Comparison of ENCODE assay signal across 17 cellular contexts in genomic region chr15:79846539-79846938, GRCh38. TPM values are rescaled to one million over a fixed set of nuclear protein-coding genes. Genes with fewer than 3 reads are reported as not detected.
A peak's percentile ranks its signal among the peaks of the same experiment; 100 is the strongest.
DNase-seq lines count a peak whose midpoint lies in the region; ATAC-seq, FAIRE-seq and TF ChIP-seq lines count a peak whose summit lies in the region.
"Had no signal": no experiment of that assay in that cellular context is flagged by ENCODE, and none has a peak within 500 bp of the region (broad histone marks: within the 10 kb centered on the region; RNA-seq: fewer than 3 reads in every experiment).

No MANE protein-coding gene starts in this region.

- no peak overlapping the region for H4K8ac ChIP-seq in H9 (replicated peaks; ENCODE audit: insufficient read length, low read depth, low read length)

- no peak overlapping the region for H3K23ac ChIP-seq in H9 (ENCODE audit: insufficient read length, low read depth, low read length)

- peaks cover 2 to 37% (median 23%) of the 10 kb centered on the region in 3 experiments; a peak in 6 of 7 replicates for H3K36me3 Mint-ChIP-seq in H9 (ENCODE audit: insufficient read depth in 1 of 3, low read depth in 3 of 3)
- H3K36me3 Mint-ChIP-seq in activated T-helper 17 cell treated with anti-CD3 and anti-CD28 coated beads, Interleukin-2, amount 50 U/mL, for 72 hours (ENCODE audit: low read depth), result peaks cover 67% of the 10 kb centered on the region
- peaks cover 27% of the 10 kb centered on the region for H3K36me3 Mint-ChIP-seq in stimulated activated effector memory CD8-positive, alpha-beta T cell treated with anti-CD3 and anti-CD28 coated beads, Interleukin-12 subunit alpha, Interleukin-12 subunit beta, amount 100 ng/mL, for 72 hours

- no CpG with 5 or more reads among the region's 2 CpGs for WGBS in H9 (ENCODE audit: extremely low coverage, insufficient read length, low lambda C conversion rate)
- WGBS in liver, result 37% methylated on average over 2 of the region's 2 CpGs
- 89 to 93% methylated on average over 2 of the region's 2 CpGs for WGBS in tibial nerve, 2 donors

- H3K4ac ChIP-seq in H9 (ENCODE audit: low read depth, low read length), result no peak overlapping the region

- no peak overlapping the region for H2BK5ac ChIP-seq in H9 (ENCODE audit: insufficient read length, low read length)

- no peaks in the 10 kb centered on the region for H3K9me3 Mint-ChIP-seq in H9
- no peaks in the 10 kb centered on the region for H3K9me3 Mint-ChIP-seq in activated T-helper 17 cell treated with anti-CD3 and anti-CD28 coated beads, Interleukin-2, amount 50 U/mL, for 72 hours
- no peaks in the 10 kb centered on the region for H3K9me3 Mint-ChIP-seq in stimulated activated effector memory CD8-positive, alpha-beta T cell treated with anti-CD3 and anti-CD28 coated beads, Interleukin-12 subunit alpha, Interleukin-12 subunit beta, amount 100 ng/mL, for 72 hours
- H3K9me3 Mint-ChIP-seq: CD4-positive, alpha-beta T cell had no signal

- no peak overlapping the region for H3K14ac ChIP-seq in H9 (ENCODE audit: insufficient read depth, low read length)

- H3K9ac ChIP-seq in H9 (ENCODE audit: extremely low read depth, insufficient read length, low read length) (no peak overlapping the region), liver (ENCODE audit: low read depth in 1 of 2, low read length in 2 of 2) (no peak overlapping the region)

- no peaks in the 10 kb centered on the region; the same call in 1 of the 2 replicates for H3K79me2 ChIP-seq in H9 (ENCODE audit: insufficient read depth, low read length)

- TF ChIP-seq EP300 in tibial nerve (IDR thresholded peaks at IDR 0.05), result no peak

- TF ChIP-seq POLR2A in tibial nerve (IDR thresholded peaks at IDR 0.05), result no peak

- H2AFZ ChIP-seq in H9 (ENCODE audit: low read length), result no peak overlapping the region

- no peaks in the 10 kb centered on the region for H3K27me3 ChIP-seq in H9 (ENCODE audit: insufficient read depth, low read length)
- no peaks in the 10 kb centered on the region for H3K27me3 ChIP-seq in liver (ENCODE audit: control insufficient read depth in 4 of 4, insufficient read depth in 4 of 4, low read length in 3 of 4)
- H3K27me3 ChIP-seq in tibial nerve, result no peaks in the 10 kb centered on the region

- no peak overlapping the region for H4K5ac ChIP-seq in H9 (ENCODE audit: insufficient read length, low read depth, low read length)

- H3K79me1 ChIP-seq in H9 (ENCODE audit: insufficient read depth, low read depth, low read length, poor library complexity, severe bottlenecking), result no peaks in the 10 kb centered on the region

- no peaks in the 10 kb centered on the region for H3K27me3 Mint-ChIP-seq in H9 (ENCODE audit: low read depth)
- no peaks in the 10 kb centered on the region for H3K27me3 Mint-ChIP-seq in activated T-helper 17 cell treated with anti-CD3 and anti-CD28 coated beads, Interleukin-2, amount 50 U/mL, for 72 hours
- H3K27me3 Mint-ChIP-seq: B cell; CD4-positive, alpha-beta T cell had no signal

- H3K56ac ChIP-seq in H9 (ENCODE audit: insufficient read length, low read depth, low read length), result no peak overlapping the region

- no peaks in the 10 kb centered on the region for H4K20me1 ChIP-seq in H9 (ENCODE audit: control insufficient read depth, insufficient read depth, insufficient read length)

- H2BK20ac ChIP-seq in H9 (ENCODE audit: low read depth, low read length, poor library complexity, severe bottlenecking), result no peak overlapping the region

- H4K91ac ChIP-seq in H9 (ENCODE audit: insufficient read length, low read depth, low read length), result no peak overlapping the region

- TF ChIP-seq RAD21 in liver (IDR thresholded peaks at IDR 0.05), result peak; percentile 61 to 62

- FAIRE-seq in urothelium cell line (lab: Jason Lieb, UNC), result no peak
- FAIRE-seq: A204.1, GM12878, GM18507 had no signal

- no peak overlapping the region for H3K27ac ChIP-seq in H9 (ENCODE audit: insufficient read length, low read depth, low read length)
- H3K27ac ChIP-seq in liver (ENCODE audit: low read depth in 1 of 2, low read length in 2 of 2), result peak overlapping the region; percentile 33 to 39
- no peak overlapping the region for H3K27ac ChIP-seq in tibial nerve
- H3K27ac ChIP-seq: HL-60 had no signal

- no peak overlapping the region for H2BK12ac ChIP-seq in H9 (ENCODE audit: insufficient read length, low read depth, low read length)

- H3K4me3 Mint-ChIP-seq in H9, result no peak overlapping the region
- H3K4me3 Mint-ChIP-seq in activated T-helper 17 cell treated with anti-CD3 and anti-CD28 coated beads, Interleukin-2, amount 50 U/mL, for 72 hours, result no peak overlapping the region
- H3K4me3 Mint-ChIP-seq in stimulated activated effector memory CD8-positive, alpha-beta T cell treated with anti-CD3 and anti-CD28 coated beads, Interleukin-12 subunit alpha, Interleukin-12 subunit beta, amount 100 ng/mL, for 72 hours, result no peak overlapping the region
- H3K4me3 Mint-ChIP-seq: B cell; CD4-positive, alpha-beta T cell had no signal

- H3K27ac Mint-ChIP-seq in H9, result peak overlapping the region in 1 of 3 experiments; percentile 49; a peak in 1 of 7 replicates
- H3K27ac Mint-ChIP-seq in activated T-helper 17 cell treated with anti-CD3 and anti-CD28 coated beads, Interleukin-2, amount 50 U/mL, for 72 hours, result peak overlapping the region; percentile 77
- peak overlapping the region; percentile 30 for H3K27ac Mint-ChIP-seq in stimulated activated effector memory CD8-positive, alpha-beta T cell treated with anti-CD3 and anti-CD28 coated beads, Interleukin-12 subunit alpha, Interleukin-12 subunit beta, amount 100 ng/mL, for 72 hours
- H3K27ac Mint-ChIP-seq: B cell; CD4-positive, alpha-beta T cell had no signal

- H2BK120ac ChIP-seq in H9 (ENCODE audit: low read depth, low read length, poor library complexity, severe bottlenecking), result peak overlapping the region; percentile 23

- DNase-seq in H9, result no peak
- no peak for DNase-seq in stimulated activated effector memory CD8-positive, alpha-beta T cell treated with anti-CD3 and anti-CD28 coated beads, Interleukin-12 subunit alpha, Interleukin-12 subunit beta, amount 100 ng/mL, for 72 hours (ENCODE audit: low spot score in 2 of 2)
- DNase-seq in urothelium cell line (ENCODE audit: low spot score), result no peak
- no peak for DNase-seq in omental fat pad (ENCODE audit: low spot score)
- DNase-seq in tibial nerve (ENCODE audit: low spot score in 2 of 2), result no peak
- DNase-seq: C1 segment of cervical spinal cord; Calu3; CD4-positive, alpha-beta T cell; DMS 273 treated with DMSO at 0.1 percent for 48 hours had no signal

- H3K23me2 ChIP-seq in H9 (ENCODE audit: insufficient read length, low read depth, low read length, poor library complexity, severe bottlenecking), result no peaks in the 10 kb centered on the region

- H2BK15ac ChIP-seq in H9 (ENCODE audit: low read depth, low read length), result no peak overlapping the region

- ATAC-seq in activated T-helper 17 cell treated with anti-CD3 and anti-CD28 coated beads, Interleukin-2, amount 50 U/mL, for 72 hours (replicated peaks), result no peak
- ATAC-seq in stimulated activated effector memory CD8-positive, alpha-beta T cell treated with anti-CD3 and anti-CD28 coated beads, Interleukin-12 subunit alpha, Interleukin-12 subunit beta, amount 100 ng/mL, for 72 hours, result no peak
- ATAC-seq in omental fat pad (ENCODE audit: low FRiP score), result no peak
- ATAC-seq: GM12878, HCT116 had no signal

- no peak for TF ChIP-seq CTCF in H9 (conservative IDR thresholded peaks at IDR 0.05)
- no peak for TF ChIP-seq CTCF in liver (IDR thresholded peaks at IDR 0.05; ENCODE audit: low read depth, low read length, missing input control)
- TF ChIP-seq CTCF in omental fat pad (IDR thresholded peaks at IDR 0.05), result no peak
- no peak for TF ChIP-seq CTCF in tibial nerve (IDR thresholded peaks at IDR 0.05)

- no peak overlapping the region for H2AK5ac ChIP-seq in H9 (ENCODE audit: insufficient read length, low read length)

- no peaks in the 10 kb centered on the region for H3K4me1 ChIP-seq in H9 (ENCODE audit: insufficient read depth, low read length)
- H3K4me1 ChIP-seq in liver (ENCODE audit: control insufficient read depth in 4 of 4, insufficient read depth in 4 of 4, low read length in 3 of 4), result peaks cover 4 to 38% (median 23%) of the 10 kb centered on the region in 4 donors
- H3K4me1 ChIP-seq in tibial nerve, result no peaks in the 10 kb centered on the region

- H3K36me3 ChIP-seq in liver (ENCODE audit: control insufficient read depth in 4 of 4, insufficient read depth in 3 of 4, low read depth in 1 of 4, low read length in 3 of 4) (peaks cover 1 to 54% (median 42%) of the 10 kb centered on the region in 4 donors), tibial nerve (peaks cover 0 to 35% (median 0%) of the 10 kb centered on the region in 3 donors)

- no peak overlapping the region for H3K18ac ChIP-seq in H9 (ENCODE audit: insufficient read length, low read depth, low read length)

- H3K9me3 ChIP-seq in H9 (ENCODE audit: control insufficient read depth, low read depth, low read length) (no peaks in the 10 kb centered on the region), liver (ENCODE audit: control insufficient read depth in 4 of 4, low read length in 3 of 4) (no peaks in the 10 kb centered on the region), tibial nerve (no peaks in the 10 kb centered on the region)

- no peak overlapping the region for H3K4me2 ChIP-seq in H9 (ENCODE audit: insufficient read depth, insufficient read length, low read length)

- no peak overlapping the region for H3T11ph ChIP-seq in H9 (ENCODE audit: low read length)

- H3K4me3 ChIP-seq in liver (ENCODE audit: low read depth in 1 of 3, low read length in 3 of 3) (no peak overlapping the region), tibial nerve (no peak overlapping the region)
- H3K4me3 ChIP-seq: GM12878 had no signal

- H3K4me1 Mint-ChIP-seq in H9, result peaks cover 0 to 4% of the 10 kb centered on the region in 2 experiments; a peak in 2 of 4 replicates
- peaks cover 14% of the 10 kb centered on the region for H3K4me1 Mint-ChIP-seq in activated T-helper 17 cell treated with anti-CD3 and anti-CD28 coated beads, Interleukin-2, amount 50 U/mL, for 72 hours
- peaks cover 21% of the 10 kb centered on the region for H3K4me1 Mint-ChIP-seq in stimulated activated effector memory CD8-positive, alpha-beta T cell treated with anti-CD3 and anti-CD28 coated beads, Interleukin-12 subunit alpha, Interleukin-12 subunit beta, amount 100 ng/mL, for 72 hours

TF ChIP-seq in liver, 16 proteins besides CTCF, POLR2A, EP300 and RAD21 (continues in another document):
- TF ChIP-seq FOXA2 (IDR thresholded peaks at IDR 0.05) (peak; percentile 72), HNF4G (IDR thresholded peaks at IDR 0.05) (peak; percentile 99), GABPA (IDR thresholded peaks at IDR 0.05 in 1 of 2, conservative IDR thresholded peaks at IDR 0.05 in 1 of 2) (peak in 1 of 2 donors; percentile 60), RXRA (IDR thresholded peaks at IDR 0.05) (peak; percentile 97 to 98)

RNA-seq across cellular contexts. Expression of gene MTHFS, which starts 50.3 kb away (rescaled TPM):
- 36.9 and 39.9 TPM in 2 replicates for total RNA-seq in H9 (2021)
- total RNA-seq in activated T-helper 17 cell treated with anti-CD3 and anti-CD28 coated beads, Interleukin-2, amount 50 U/mL, for 72 hours, result 10 to 100 TPM; 20.3 to 29.2 TPM
- 100 to 1,000 TPM in 1 of 2 donors, 10 to 100 TPM in 1; 40.9 to 140 TPM for total RNA-seq in liver
- 100 to 1,000 TPM; 175 to 338 TPM for polyA plus RNA-seq in liver
- total RNA-seq in omental fat pad, result 10 to 100 TPM; 20.8 to 35.3 (median 28.6) TPM
- 10 to 100 TPM in 3 of 4 donors, 1 to 10 TPM in 1; 6.9 to 16.9 (median 16.3) TPM for total RNA-seq in tibial nerve

Comparison
In these comparisons a context has a peak if more than half of its experiments do, and no peak if none do; other contexts are left out.
1. H3K27ac ChIP-seq: peak in liver (2 of 2); none in H9 (single experiment) and tibial nerve (0 of 4).